8 cellular contexts compared by ENCODE assay signal in genomic region chr12:91577586-91578539, GRCh38.
DNase-seq lines count a peak whose midpoint lies in the region; ATAC-seq, FAIRE-seq and TF ChIP-seq lines count a peak whose summit lies in the region.

No MANE protein-coding gene starts in this region.

- intact Hi-C loops in Panc1 (cut with micrococcal nuclease; ENCODE audit: unreplicated experiment): loop anchor here (10.0 kb wide), 1 partner anchor 557 kb away; no protein-coding TSS in a partner anchor

- H3K9me3 ChIP-seq in Panc1 (ENCODE audit: control insufficient read depth, insufficient read depth, low read depth, low read length): no peaks in the 10 kb centered on the region

- H3K4me3 ChIP-seq in Panc1 (ENCODE audit: low read depth in 2 of 2, low read length in 2 of 2) (peak overlapping the region; percentile 7 to 22; a peak in 3 of 4 replicates), coronary artery (peak overlapping the region; percentile 17)

- peak overlapping the region; percentile 67 for H3K4me3 Mint-ChIP-seq in memory B cell

- no peaks in the 10 kb centered on the region for H3K36me3 ChIP-seq in Panc1 (ENCODE audit: control insufficient read depth, insufficient read depth, low read length)

- TF ChIP-seq CTCF in Panc1 (IDR thresholded peaks at IDR 0.05) (peak; percentile 71; the same call in 1 of the 2 replicates), coronary artery (IDR thresholded peaks at IDR 0.05) (peak; percentile 60)

- in situ Hi-C loops in Panc1 (cut with HindIII; ENCODE audit: low pct_unique_long_range_greater_than_20kb, low sequenced_read_pairs): no loop called here

- H3K27me3 ChIP-seq in Panc1 (ENCODE audit: control insufficient read depth, insufficient read depth, low read length): no peaks in the 10 kb centered on the region

- no peaks in the 10 kb centered on the region for H3K36me3 Mint-ChIP-seq in memory B cell

- FAIRE-seq in A204.1 (lab: Jason Lieb, UNC): peak; percentile 96

- no peak overlapping the region for H3K27ac Mint-ChIP-seq in memory B cell

- no TSS peak for BruUV-seq in Panc1 (replicated peaks; lab: Mats Ljungman, UMichigan)

- no peaks in the 10 kb centered on the region for H3K4me1 ChIP-seq in Panc1 (ENCODE audit: control insufficient read depth, insufficient read depth, low read length)

- H3K27me3 Mint-ChIP-seq in memory B cell: no peaks in the 10 kb centered on the region

- ATAC-seq in HG03103 (IDR thresholded peaks at IDR 0.05; ENCODE audit: low read depth, unreplicated experiment) (peak; percentile 56), Panc1 (no peak), memory B cell (ENCODE audit: low read depth) (peak; percentile 55), GM19452 (IDR thresholded peaks at IDR 0.05; ENCODE audit: unreplicated experiment) (no peak)

- 0 out of 2 replicates have a peak overlapping the region, but pooled peaks have one; percentile 4 for H3K27ac ChIP-seq in Panc1 (ENCODE audit: low read length)
- no peak overlapping the region for H3K27ac ChIP-seq in coronary artery

- POLR2A ChIA-PET in Panc1 (lab: Charles Lee): no interaction called here

- CTCF ChIA-PET in Panc1 (lab: Charles Lee): no interaction called here

- H3K4me1 Mint-ChIP-seq in memory B cell: peaks cover 2% of the 10 kb centered on the region

- DNase-seq in GM04504 (ENCODE audit: low read depth) (peak; percentile 7), Panc1 (ENCODE audit: low read depth, low spot score) (no peak), coronary artery (ENCODE audit: low spot score) (no peak), memory B cell (ENCODE audit: low spot score in 2 of 2) (no peak), MV-4-11 (lab: John Stamatoyannopoulos, UW) (no peak)

- no peaks in the 10 kb centered on the region for H3K9me3 Mint-ChIP-seq in memory B cell

Comparison
In these comparisons a context has a peak if more than half of its experiments do, and no peak if none do; other contexts are left out.
1. ATAC-seq: peak in HG03103 (single experiment) and memory B cell (single experiment); none in Panc1 (single experiment) and GM19452 (single experiment).